In the genomic region with DNA sequence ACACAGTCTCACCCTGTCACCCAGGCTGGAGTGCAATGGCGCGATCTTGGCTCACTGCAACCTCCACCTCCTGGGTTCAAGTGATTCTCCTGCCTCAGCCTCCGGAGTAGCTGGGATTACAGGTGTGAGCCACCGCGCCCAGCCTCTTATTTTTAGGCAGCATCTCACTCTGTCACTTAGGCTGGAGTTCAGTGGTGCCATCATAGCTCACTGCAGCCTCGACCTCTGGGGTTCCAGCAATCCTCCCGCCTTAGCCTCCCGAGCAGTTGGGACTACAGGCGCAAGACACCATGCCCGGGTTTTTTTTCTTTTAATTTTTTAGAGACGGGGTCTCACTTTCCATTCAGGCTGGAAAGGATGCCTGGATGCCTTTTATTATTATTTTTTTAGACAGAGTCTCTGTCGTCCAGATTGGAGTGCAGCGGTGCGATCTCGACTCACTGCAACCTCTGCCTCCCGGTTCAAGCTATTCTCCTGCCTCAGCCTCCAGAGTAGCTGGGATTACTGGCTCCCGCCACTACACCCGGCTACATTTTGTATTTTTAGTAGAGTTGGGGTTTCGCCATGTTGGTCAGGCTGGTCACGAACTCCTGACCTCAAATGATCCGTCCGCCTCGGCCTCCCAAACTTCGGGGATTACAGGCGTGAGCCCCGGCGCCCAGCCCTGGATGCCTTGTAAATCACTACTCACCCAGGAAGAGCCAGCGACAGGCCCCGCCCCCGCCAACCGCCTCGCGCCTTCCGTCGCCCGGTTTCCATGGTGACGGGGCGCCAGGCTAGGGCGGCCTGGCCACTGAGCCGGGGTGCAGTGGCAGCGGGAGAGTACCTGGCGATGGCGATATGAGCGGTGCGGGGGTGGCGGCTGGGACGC, we compare ENCODE assay signal across 8 cellular contexts. TPM values are rescaled to one million over a fixed set of nuclear protein-coding genes. Genes with fewer than 3 reads are reported as not detected.
A peak's percentile ranks its signal among the peaks of the same experiment; 100 is the strongest.
DNase-seq lines count a peak whose midpoint lies in the region; ATAC-seq and TF ChIP-seq lines count a peak whose summit lies in the region.
"Not testable (repeated sequence)": the region's sequence is repeated elsewhere in the genome, so short reads cannot be mapped to it uniquely, and the experiment has no call there.

A gene (plus strand): TSS at position 758 of the 871 bp plus-strand sequence. CDS start 83 bp downstream, at position 841.

- H3K4me3 ChIP-seq in AG09309 (ENCODE audit: control insufficient read depth, low read depth, low read length): peak within 1 kb of the TSS; percentile 49

- H3K4me3 Mint-ChIP-seq in MCF 10A (ENCODE audit: unreplicated experiment): peak within 1 kb of the TSS; percentile 69

- not testable (repeated sequence) for H3K36me3 Mint-ChIP-seq in MCF 10A (ENCODE audit: insufficient read depth, unreplicated experiment)

- POLR2A ChIA-PET in MCF 10A (lab: Yijun Ruan, JAX): not testable (repeated sequence)

- not testable (repeated sequence) for H3K4me1 Mint-ChIP-seq in MCF 10A (ENCODE audit: insufficient read depth, unreplicated experiment)

- ATAC-seq in GM19351 (IDR thresholded peaks at IDR 0.05; ENCODE audit: unreplicated experiment) (peak; percentile 71), HG03280 (IDR thresholded peaks at IDR 0.05; ENCODE audit: unreplicated experiment) (peak; percentile 88)
- ATAC-seq in activated CD4-positive, CD25-positive, alpha-beta regulatory T cell treated with anti-CD3 and anti-CD28 coated beads, Interleukin-2, amount 50 U/mL, for 24 hours: peak; percentile 90 to 91

- not testable (repeated sequence) for H3K27ac Mint-ChIP-seq in MCF 10A (ENCODE audit: low read depth, unreplicated experiment)

- TF ChIP-seq CTCF in AG09309 (IDR thresholded peaks at IDR 0.05; ENCODE audit: control insufficient read depth, insufficient read depth, low read depth, low read length, missing control alignments); MCF 10A (IDR thresholded peaks at IDR 0.05; ENCODE audit: unreplicated experiment): not testable (repeated sequence)

- not testable (repeated sequence) for H3K27me3 Mint-ChIP-seq in MCF 10A (ENCODE audit: insufficient read depth, unreplicated experiment)

- CTCF ChIA-PET in MCF 10A (lab: Yijun Ruan, JAX): interaction anchor here (0.7 to 0.9 kb wide), 4 partner anchors 34 to 650 kb away, joined by 3 to 5 read pairs (median 4); no protein-coding TSS in a partner anchor

- intact Hi-C loops in MCF 10A (cut with micrococcal nuclease): not testable (repeated sequence)

- not testable (repeated sequence) for BruUV-seq in MCF 10A (replicated peaks; lab: Mats Ljungman, UMichigan)

- H3K9me3 Mint-ChIP-seq in MCF 10A (ENCODE audit: unreplicated experiment): not testable (repeated sequence)

- DNase-seq in AG09309 (ENCODE audit: low read depth): not testable (repeated sequence)
- DNase-seq in NCI-H2227 (lab: John Stamatoyannopoulos, UW; ENCODE audit: unreplicated experiment) (peak; percentile 87), MCF 10A (ENCODE audit: unreplicated experiment) (peak; percentile 35), islet precursor cell (peak; percentile 75)
- DNase-seq in stimulated activated CD4-positive, alpha-beta T cell treated with anti-CD3 and anti-CD28 coated beads, Interleukin-12 subunit alpha, Interleukin-12 subunit beta, amount 100 ng/mL, for 48 hours (ENCODE audit: low read depth in 2 of 3, low spot score in 1 of 3): peak; percentile 61 to 75 (median 63)

RNA-seq across cellular contexts. Expression of the gene that starts here (rescaled TPM):
- total RNA-seq in MCF 10A (2022): 0.32 and 1.1 TPM in 2 replicates
